In the genomic region with DNA sequence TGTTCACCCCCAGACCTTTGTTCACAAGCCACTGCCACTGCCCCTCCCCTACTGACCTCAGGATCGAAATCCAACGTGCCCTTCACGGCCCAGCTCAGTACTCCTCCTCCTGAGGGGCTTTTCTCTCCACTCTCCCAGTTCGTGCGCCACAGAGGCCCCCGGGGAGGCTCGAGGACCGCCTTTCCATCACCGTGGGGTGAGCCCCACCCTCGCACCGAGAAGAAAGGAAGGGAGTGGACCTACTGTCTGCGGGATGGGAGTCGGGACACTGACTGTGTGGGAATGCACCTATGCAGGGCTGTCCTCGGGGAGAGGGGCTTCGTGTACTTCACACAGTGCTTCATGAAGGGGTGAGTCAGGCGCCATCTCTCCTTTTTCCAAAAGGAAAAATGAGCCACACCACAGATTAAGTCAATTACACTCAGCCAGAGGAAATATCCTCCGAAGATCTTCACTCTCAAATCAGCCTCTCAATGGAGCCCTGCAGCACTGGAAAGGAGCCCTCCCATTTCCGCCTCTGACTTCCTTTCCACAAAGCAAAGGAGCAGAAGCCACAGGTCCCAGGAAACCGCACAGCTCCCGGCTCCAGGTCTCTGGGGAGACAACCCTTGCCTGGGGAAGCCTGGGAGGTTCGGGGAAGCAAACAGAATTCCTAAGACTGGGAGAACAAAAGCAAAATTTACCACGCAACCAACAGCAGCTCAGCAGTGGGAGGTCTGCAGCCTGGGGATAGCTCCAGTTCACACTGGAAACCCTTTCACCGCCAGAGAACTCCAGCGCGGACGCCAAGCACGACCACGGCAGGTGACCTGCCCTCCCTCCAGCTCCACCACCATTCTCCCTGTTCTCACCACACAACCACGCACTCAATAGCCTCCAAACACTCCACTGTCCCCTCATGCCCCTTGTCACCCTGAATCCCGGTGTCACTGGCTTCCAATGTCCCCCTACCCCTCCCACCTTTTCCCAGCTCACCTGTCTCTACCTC, we compare ENCODE assay signal across 28 cellular contexts. TPM values are rescaled to one million over a fixed set of nuclear protein-coding genes. Genes with fewer than 3 reads are reported as not detected.
DNase-seq lines count a peak whose midpoint lies in the region; ATAC-seq and TF ChIP-seq lines count a peak whose summit lies in the region.
"Had no signal": no experiment of that assay in that cellular context is flagged by ENCODE, and none has a peak within 500 bp of the region (broad histone marks: within the 10 kb centered on the region; RNA-seq: fewer than 3 reads in every experiment).

No MANE protein-coding gene starts in this region.

- peak overlapping the region; percentile 25 for H3K23ac ChIP-seq in neuronal stem cell (ENCODE audit: low read depth, low read length, poor library complexity)

- H3K9me3 Mint-ChIP-seq in natural killer cell: peaks cover 7 to 11% of the 10 kb centered on the region in 2 donors

- ATAC-seq in heart left ventricle (peak in 2 of 4 donors; percentile 49 to 50), natural killer cell (no peak), GM21717 (IDR thresholded peaks at IDR 0.05; ENCODE audit: unreplicated experiment) (no peak)
- ATAC-seq: upper lobe of right lung had no signal

- intact Hi-C loops in heart left ventricle (cut with DNase I) (no loop called here), natural killer cell (cut with micrococcal nuclease) (no loop called here)

- no peak overlapping the region for H3K4me3 Mint-ChIP-seq in natural killer cell
- H3K4me3 Mint-ChIP-seq: dendritic cell treated with granulocyte-macrophage colony-stimulating factor and Interleukin-4, amounts not matched to agents 40 ng/mL and 50 ng/mL, for 4 days; natural killer cell treated with Interleukin-12 subunit alpha and Interleukin-12 subunit beta and Interleukin-15 and Interleukin-18, amount 100 ng/mL, for 72 hours had no signal

- no peaks in the 10 kb centered on the region for H3K36me3 ChIP-seq in H7 (replicated peaks; ENCODE audit: control insufficient read depth, insufficient read depth, low read length)
- H3K36me3 ChIP-seq in heart left ventricle: peaks cover 0 to 7% (median 0%) of the 10 kb centered on the region in 9 donors
- H3K36me3 ChIP-seq in neuronal stem cell (replicated peaks in 1 of 2; ENCODE audit: control insufficient read depth in 2 of 2, insufficient read depth in 2 of 2, low read length in 2 of 2): peaks cover 14 to 57% of the 10 kb centered on the region in 2 donors
- H3K36me3 ChIP-seq: cardiac muscle cell, upper lobe of right lung had no signal

- no peak overlapping the region for H2AK5ac ChIP-seq in neuronal stem cell (ENCODE audit: low read depth, low read length)

- peaks cover 2% of the 10 kb centered on the region for H3K79me1 ChIP-seq in neuronal stem cell (ENCODE audit: low read depth, low read length)

- no peaks in the 10 kb centered on the region for H3K4me1 Mint-ChIP-seq in natural killer cell

- WGBS in heart left ventricle, 4 donors: 59 to 71% (median 66%) methylated on average over 30 of the region's 30 CpGs
- WGBS in neuronal stem cell (ENCODE audit: extremely low coverage in 2 of 2, insufficient read length in 2 of 2, insufficient replicate concordance in 1 of 2), 2 donors: no CpG with 5 or more reads among the region's 30 CpGs

- peaks cover 0 to 19% (median 14%) of the 10 kb centered on the region in 12 donors for H3K9me3 ChIP-seq in heart left ventricle
- peaks cover 11 to 43% of the 10 kb centered on the region in 2 donors for H3K9me3 ChIP-seq in neuronal stem cell (replicated peaks in 1 of 2; ENCODE audit: control insufficient read depth in 2 of 2, insufficient read depth in 1 of 2, low read depth in 1 of 2, low read length in 2 of 2)
- H3K9me3 ChIP-seq: upper lobe of right lung had no signal

- H4K91ac ChIP-seq in neuronal stem cell (ENCODE audit: low read depth, low read length, poor library complexity): no peak overlapping the region

- H3K27me3 ChIP-seq in H7 (ENCODE audit: control insufficient read depth, insufficient read depth, low read length): no peaks in the 10 kb centered on the region
- no peaks in the 10 kb centered on the region for H3K27me3 ChIP-seq in heart left ventricle
- no peaks in the 10 kb centered on the region for H3K27me3 ChIP-seq in neuronal stem cell (ENCODE audit: control insufficient read depth in 3 of 3, insufficient read depth in 3 of 3, low read depth in 1 of 3, low read length in 3 of 3)
- H3K27me3 ChIP-seq: cardiac muscle cell, hepatocyte, upper lobe of right lung had no signal

- H3K4me1 ChIP-seq in heart left ventricle (peaks cover 0 to 13% (median 4%) of the 10 kb centered on the region in 12 donors), neuronal stem cell (ENCODE audit: control insufficient read depth in 2 of 2, insufficient read depth in 1 of 2, low read depth in 1 of 2, low read length in 2 of 2) (peaks cover 0 to 6% of the 10 kb centered on the region in 2 donors)
- H3K4me1 ChIP-seq: upper lobe of right lung had no signal

- peak overlapping the region; percentile 77 for H3K18ac ChIP-seq in neuronal stem cell (ENCODE audit: low read length)

- no peak overlapping the region for H2BK12ac ChIP-seq in neuronal stem cell (ENCODE audit: low read length)

- H3K36me3 Mint-ChIP-seq in natural killer cell: peaks cover 20% of the 10 kb centered on the region

- H3K27me3 Mint-ChIP-seq in natural killer cell (ENCODE audit: low read depth in 2 of 2): no peaks in the 10 kb centered on the region
- H3K27me3 Mint-ChIP-seq: dendritic cell treated with granulocyte-macrophage colony-stimulating factor and Interleukin-4, amounts not matched to agents 40 ng/mL and 50 ng/mL, for 4 days; natural killer cell treated with Interleukin-12 subunit alpha and Interleukin-12 subunit beta and Interleukin-15 and Interleukin-18, amount 100 ng/mL, for 72 hours had no signal

- no peak for TF ChIP-seq CTCF in heart left ventricle (IDR thresholded peaks at IDR 0.05)
- TF ChIP-seq CTCF in natural killer cell (IDR thresholded peaks at IDR 0.05): no peak

- no peak overlapping the region for H3K4ac ChIP-seq in neuronal stem cell (ENCODE audit: low read length)

- peak overlapping the region in 5 of 12 donors; percentile 0 to 41 (median 28) for H3K27ac ChIP-seq in heart left ventricle
- no peak overlapping the region for H3K27ac ChIP-seq in neuronal stem cell (replicated peaks; ENCODE audit: low read length)
- H3K27ac ChIP-seq: cardiac muscle cell, hepatocyte, upper lobe of right lung, VCaP had no signal

- H3K4me3 ChIP-seq in H7 (ENCODE audit: insufficient read depth, low read depth, low read length) (no peak overlapping the region), heart left ventricle (no peak overlapping the region), neuronal stem cell (ENCODE audit: low read length in 2 of 2) (no peak overlapping the region)
- H3K4me3 ChIP-seq: cardiac muscle cell, hepatocyte, upper lobe of right lung had no signal

- H2AFZ ChIP-seq in neuronal stem cell (ENCODE audit: low read length): no peak overlapping the region
- H2AFZ ChIP-seq: hepatocyte had no signal

- H3K27ac Mint-ChIP-seq in natural killer cell: no peak overlapping the region
- H3K27ac Mint-ChIP-seq: dendritic cell treated with granulocyte-macrophage colony-stimulating factor and Interleukin-4, amounts not matched to agents 40 ng/mL and 50 ng/mL, for 4 days; natural killer cell treated with Interleukin-12 subunit alpha and Interleukin-12 subunit beta and Interleukin-15 and Interleukin-18, amount 100 ng/mL, for 72 hours had no signal

- H2BK120ac ChIP-seq in neuronal stem cell (ENCODE audit: low read depth, low read length): no peak overlapping the region

- no peak overlapping the region for H2BK15ac ChIP-seq in neuronal stem cell (ENCODE audit: low read length)

- peak overlapping the region; percentile 67 for H3K9ac ChIP-seq in neuronal stem cell (ENCODE audit: low read depth, low read length, poor library complexity)
- H3K9ac ChIP-seq: SK-N-SH had no signal

- H3K4me2 ChIP-seq in neuronal stem cell (ENCODE audit: insufficient read depth, low read length, poor library complexity, severe bottlenecking): no peak overlapping the region
- H3K4me2 ChIP-seq: hepatocyte, SK-N-SH had no signal

- DNase-seq in H7 (peak; percentile 68), UCSD-AML1 (lab: John Stamatoyannopoulos, UW; ENCODE audit: unreplicated experiment) (peak; percentile 66), heart left ventricle (peak in 3 of 5 donors; percentile 56 to 63 (median 57)), neuronal stem cell (ENCODE audit: low spot score) (no peak), natural killer cell (no peak), NOMO-1 (lab: John Stamatoyannopoulos, UW; ENCODE audit: unreplicated experiment in 2 of 2) (no peak), islet precursor cell (no peak)
- DNase-seq: activated CD4-positive, alpha-beta T cell treated with anti-CD3 and anti-CD28 coated beads for 48 hours; activated naive CD4-positive, alpha-beta T cell treated with anti-CD3 and anti-CD28 coated beads, Interleukin-2, amount 50 U/mL, for 16 hours; activated T-cell treated with anti-CD3 and anti-CD28 coated beads, Interleukin-2, amount 50 U/mL, for 48 hours; amygdala; COR-L47; DMS79; midbrain; NCI-H1694; NCI-H2171 treated with DMSO at 0.1 percent for 48 hours; NCI-H524; SK-N-SH; stimulated activated CD4-positive, alpha-beta T cell treated with anti-CD3 and anti-CD28 coated beads, Interleukin-2, amount 100 ng/mL, for 24 hours; substantia nigra; T-helper 2 cell; upper lobe of right lung had no signal

- peak overlapping the region; percentile 52 for H4K8ac ChIP-seq in neuronal stem cell (ENCODE audit: low read depth, low read length)

- peak overlapping the region; percentile 49 for H2BK5ac ChIP-seq in neuronal stem cell (ENCODE audit: low read length)

- H3K14ac ChIP-seq in neuronal stem cell (ENCODE audit: low read length): no peak overlapping the region

- TF ChIP-seq POLR2A in heart left ventricle (IDR thresholded peaks at IDR 0.05): no peak

RNA-seq across cellular contexts. Expression of a gene that starts 21.6 kb away (rescaled TPM):
- total RNA-seq in H7 (2014; rRNA removed; shearing (Covaris generic)): 13.1 and 15.9 TPM in 2 replicates
- 10 to 100 TPM in 7 of 9 donors, 1 to 10 TPM in 2; 9.3 to 36.0 (median 17.5) TPM for total RNA-seq in heart left ventricle
- polyA plus RNA-seq in heart left ventricle: 10 to 100 TPM; 10.9 to 14.4 TPM
- polyA plus RNA-seq in neuronal stem cell (2013, experiment 1 of 2): 31.1 TPM
- 29.1 TPM for polyA plus RNA-seq in neuronal stem cell (2013, experiment 2 of 2)
- total RNA-seq in natural killer cell: 1 to 10 TPM; 5.4 to 9.2 (median 7.6) TPM

Comparison
In these comparisons a context has a peak if more than half of its experiments do, and no peak if none do; other contexts are left out.
1. DNase-seq: peak in H7 (single experiment), UCSD-AML1 (single experiment) and heart left ventricle (3 of 5); none in neuronal stem cell (single experiment), natural killer cell (single experiment), NOMO-1 (0 of 2) and islet precursor cell (single experiment).